In the genomic region with DNA sequence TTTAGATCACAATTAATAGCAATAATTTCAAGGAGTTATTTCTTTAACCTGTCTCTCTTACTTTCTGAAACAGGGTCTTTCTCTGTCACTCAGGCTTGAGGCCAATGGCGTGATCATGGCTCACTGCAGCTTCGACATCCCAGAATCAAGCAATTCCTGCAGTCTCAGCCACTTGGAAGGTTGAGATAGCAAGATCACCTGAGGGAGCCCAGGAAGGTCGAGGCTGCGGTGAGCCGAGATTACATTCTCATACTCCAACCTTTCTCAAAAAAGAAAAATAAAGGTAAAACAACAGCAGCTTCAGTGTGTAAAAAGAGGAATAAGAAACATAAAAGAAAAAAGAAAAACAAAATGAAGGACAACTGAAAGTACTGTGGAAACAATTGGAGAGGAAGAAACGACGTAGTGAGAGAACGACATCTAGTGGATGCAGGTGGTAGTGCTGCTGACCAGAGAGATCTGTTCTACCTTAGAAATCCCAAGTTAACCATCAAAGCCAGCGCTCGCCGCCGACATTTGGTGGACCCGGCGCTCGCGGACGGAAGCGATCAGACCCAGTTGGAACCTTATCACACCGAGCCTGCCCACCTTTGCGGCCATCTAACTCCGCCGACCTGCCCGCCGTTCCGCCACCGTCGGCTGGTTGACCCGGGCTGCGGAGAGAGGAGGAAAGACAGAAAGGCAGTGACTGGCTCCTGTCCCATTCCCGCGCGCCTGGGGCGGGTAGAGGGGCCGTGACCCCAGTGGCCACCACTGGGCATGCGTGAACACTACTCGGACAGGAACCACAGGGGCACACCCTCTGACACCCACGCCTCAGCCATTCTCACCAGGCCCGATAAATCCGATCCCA, we compare ENCODE assay signal across 8 cellular contexts.
DNase-seq lines count a peak whose midpoint lies in the region; ATAC-seq and TF ChIP-seq lines count a peak whose summit lies in the region.

No MANE protein-coding gene starts in this region.

- H3K9me3 ChIP-seq in CD4-positive, alpha-beta T cell (ENCODE audit: control insufficient read depth, low read length) = no peaks in the 10 kb centered on the region

- H3K27me3 ChIP-seq in CD4-positive, alpha-beta T cell (ENCODE audit: control insufficient read depth, insufficient read depth, low read length) = peaks cover 3% of the 10 kb centered on the region

- DNase-seq in CD4-positive, alpha-beta T cell = peak; percentile 27 to 61 (median 47)
- DNase-seq in NOMO-1 treated with DMSO at 0.1 percent for 48 hours (lab: John Stamatoyannopoulos, UW; ENCODE audit: unreplicated experiment) (peak; percentile 74), myocyte (ENCODE audit: low read depth) (peak; percentile 73)
- peak; percentile 61 for DNase-seq in activated CD8-positive, alpha-beta memory T cell treated with anti-CD3 and anti-CD28 coated beads, Interleukin-2, amount 50 U/mL, for 4 hours
- peak; percentile 63 for DNase-seq in stimulated activated naive B cell treated with anti-CD40 and anti-IgM and Interleukin-4, amounts not matched to agents 10 μg/mL and 1 μg/mL and 100 μg/mL, for 72 hours

- H3K9me3 Mint-ChIP-seq in CD4-positive, alpha-beta T cell = no peaks in the 10 kb centered on the region
- no peaks in the 10 kb centered on the region for H3K9me3 Mint-ChIP-seq in stimulated activated naive B cell treated with anti-CD40 and anti-IgM and Interleukin-4, amounts not matched to agents 10 μg/mL and 1 μg/mL and 100 μg/mL, for 72 hours

- H3K36me3 Mint-ChIP-seq in CD4-positive, alpha-beta T cell (ENCODE audit: low read depth) = no peaks in the 10 kb centered on the region
- peaks cover 0 to 11% of the 10 kb centered on the region in 2 donors for H3K36me3 Mint-ChIP-seq in stimulated activated naive B cell treated with anti-CD40 and anti-IgM and Interleukin-4, amounts not matched to agents 10 μg/mL and 1 μg/mL and 100 μg/mL, for 72 hours

- no peak overlapping the region for H3K27ac ChIP-seq in CD4-positive, alpha-beta T cell (ENCODE audit: low read depth, low read length)

- CTCF ChIA-PET in CD4-positive, alpha-beta T cell (lab: Charles Lee) = no interaction called here

- H3K4me3 Mint-ChIP-seq in CD4-positive, alpha-beta T cell = peak overlapping the region; percentile 91
- peak overlapping the region; percentile 82 to 96 for H3K4me3 Mint-ChIP-seq in stimulated activated naive B cell treated with anti-CD40 and anti-IgM and Interleukin-4, amounts not matched to agents 10 μg/mL and 1 μg/mL and 100 μg/mL, for 72 hours

- peak; percentile 89 for TF ChIP-seq CTCF in CD4-positive, alpha-beta T cell (IDR thresholded peaks at IDR 0.05)

- H3K4me1 Mint-ChIP-seq in CD4-positive, alpha-beta T cell (ENCODE audit: low read depth) = peaks cover 7% of the 10 kb centered on the region
- peaks cover 5 to 31% of the 10 kb centered on the region in 2 donors for H3K4me1 Mint-ChIP-seq in stimulated activated naive B cell treated with anti-CD40 and anti-IgM and Interleukin-4, amounts not matched to agents 10 μg/mL and 1 μg/mL and 100 μg/mL, for 72 hours

- H3K27ac Mint-ChIP-seq in CD4-positive, alpha-beta T cell = no peak overlapping the region
- H3K27ac Mint-ChIP-seq in stimulated activated naive B cell treated with anti-CD40 and anti-IgM and Interleukin-4, amounts not matched to agents 10 μg/mL and 1 μg/mL and 100 μg/mL, for 72 hours = peak overlapping the region; percentile 70

- peak; percentile 83 for ATAC-seq in CD4-positive, alpha-beta T cell (ENCODE audit: poor library complexity)
- ATAC-seq in GM19455 (IDR thresholded peaks at IDR 0.05; ENCODE audit: unreplicated experiment) = peak; percentile 91
- peak; percentile 85 for ATAC-seq in HG03575 (IDR thresholded peaks at IDR 0.05; ENCODE audit: extremely low read depth, insufficient number of reproducible peaks, low FRiP score, unreplicated experiment)
- ATAC-seq in esophagus mucosa = peak; percentile 81
- peak; percentile 88 for ATAC-seq in stimulated activated naive B cell treated with anti-CD40 and anti-IgM and Interleukin-4, amounts not matched to agents 10 μg/mL and 1 μg/mL and 100 μg/mL, for 72 hours (replicated peaks)

- intact Hi-C loops in CD4-positive, alpha-beta T cell (cut with DNase I, micrococcal nuclease) = loop anchor here (1.0 to 5.0 kb wide), 4 partner anchors 95 to 1462 kb away; no protein-coding TSS in a partner anchor

- H3K27me3 Mint-ChIP-seq in CD4-positive, alpha-beta T cell = peaks cover 15% of the 10 kb centered on the region
- peaks cover 10 to 11% of the 10 kb centered on the region in 2 donors for H3K27me3 Mint-ChIP-seq in stimulated activated naive B cell treated with anti-CD40 and anti-IgM and Interleukin-4, amounts not matched to agents 10 μg/mL and 1 μg/mL and 100 μg/mL, for 72 hours

- POLR2A ChIA-PET in CD4-positive, alpha-beta T cell (lab: Charles Lee) = no interaction called here
